8 cellular contexts compared by ENCODE assay signal in genomic region chr16:75462804-75463203, GRCh38. TPM values are rescaled to one million over a fixed set of nuclear protein-coding genes. Genes with fewer than 3 reads are reported as not detected.
A peak's percentile ranks its signal among the peaks of the same experiment; 100 is the strongest.
DNase-seq lines count a peak whose midpoint lies in the region; ATAC-seq, FAIRE-seq and TF ChIP-seq lines count a peak whose summit lies in the region.

No MANE protein-coding gene starts in this region.

- peak overlapping the region; percentile 74 for H3K4me2 ChIP-seq in HepG2 (ENCODE audit: low read depth, low read length)
- peak overlapping the region; percentile 75 for H3K4me2 ChIP-seq in OCI-LY1 (ENCODE audit: low read length)
- H3K4me2 ChIP-seq in fibroblast of lung (ENCODE audit: extremely low read depth, insufficient read depth, low read length) = peak overlapping the region; percentile 87

- TF ChIP-seq RAD21 in HepG2 (CRISPR knock-in tag; IDR thresholded peaks at IDR 0.05) = no peak

- TF ChIP-seq EP300 in HepG2 (IDR thresholded peaks at IDR 0.05; ENCODE audit: low read depth in 2 of 2, low read length in 2 of 2) (no peak), HepG2 (CRISPR knock-in tag; IDR thresholded peaks at IDR 0.05; ENCODE audit: borderline replicate concordance) (no peak)

- H3K27me3 ChIP-seq in HepG2 (ENCODE audit: control insufficient read depth in 1 of 2, insufficient read depth in 2 of 2, low read length in 2 of 2) = no peaks in the 10 kb centered on the region
- H3K27me3 ChIP-seq in right lobe of liver = no peaks in the 10 kb centered on the region
- H3K27me3 ChIP-seq in OCI-LY1 (ENCODE audit: insufficient read depth, low read length) = 0 out of 2 replicates have a peak, but pooled peaks cover 2% of the 10 kb centered on the region
- no peaks in the 10 kb centered on the region for H3K27me3 ChIP-seq in fibroblast of lung (ENCODE audit: control insufficient read depth, insufficient read depth, low read length)
- H3K27me3 ChIP-seq in adrenal gland = no peaks in the 10 kb centered on the region

- H3K4me3 ChIP-seq in HepG2 (replicated peaks in 1 of 3; ENCODE audit: insufficient read depth in 1 of 3, low read depth in 2 of 3, low read length in 3 of 3) = peak overlapping the region; percentile 86 to 91 (median 91)
- peak overlapping the region in 1 of 3 donors; percentile 97 for H3K4me3 ChIP-seq in right lobe of liver
- H3K4me3 ChIP-seq in OCI-LY1 (ENCODE audit: low read depth, low read length, poor library complexity, severe bottlenecking) = peak overlapping the region; percentile 85
- H3K4me3 ChIP-seq in fibroblast of lung (replicated peaks in 1 of 4; ENCODE audit: control extremely low read depth in 1 of 4, insufficient read depth in 1 of 4, low read depth in 3 of 4, low read length in 4 of 4) = peak overlapping the region in 2 of 4 experiments; percentile 54 to 82
- H3K4me3 ChIP-seq in adrenal gland = no peak overlapping the region

- in situ Hi-C loops in HepG2 (cut with HindIII; ENCODE audit: extremely low pct_ligation_motif_present, low pct_unique_long_range_greater_than_20kb) = no loop called here

- H3K9ac ChIP-seq in HepG2 (ENCODE audit: insufficient read depth, low read depth, low read length) (peak overlapping the region; percentile 92), OCI-LY1 (ENCODE audit: low read length) (peak overlapping the region; percentile 21; the same call in 1 of the 2 replicates), fibroblast of lung (ENCODE audit: insufficient read depth, low read length) (no peak overlapping the region)

- intact Hi-C loops in HepG2 (cut with micrococcal nuclease; ENCODE audit: unreplicated experiment) (loop anchor here (5.0 kb wide), 2 partner anchors 201 to 761 kb away; partner anchors contain the start of gene MLKL), right lobe of liver (cut with DNase I) (no loop called here), adrenal gland (cut with DNase I) (no loop called here)

- no TSS peak for BruUV-seq in HepG2 (replicated peaks; lab: Mats Ljungman, UMichigan)

- no peak overlapping the region for H2AFZ ChIP-seq in HepG2 (ENCODE audit: low read length)
- H2AFZ ChIP-seq in OCI-LY1 (ENCODE audit: low read length) = no peak overlapping the region
- no peak overlapping the region for H2AFZ ChIP-seq in fibroblast of lung (ENCODE audit: low read length)

- no peaks in the 10 kb centered on the region for H3F3A ChIP-seq in OCI-LY1 (ENCODE audit: insufficient read depth, low read length)

- CTCF ChIA-PET in HepG2 (lab: Yijun Ruan, JAX; ENCODE audit: low intra/inter-chr PET ratio, low total read pairs) = no interaction called here

- H3K36me3 ChIP-seq in HepG2 (replicated peaks in 1 of 2; ENCODE audit: control insufficient read depth in 1 of 2, insufficient read depth in 2 of 2, low read length in 2 of 2) (peaks cover 0 to 4% of the 10 kb centered on the region in 2 experiments; a peak in 3 of 5 replicates), right lobe of liver (no peaks in the 10 kb centered on the region), OCI-LY1 (ENCODE audit: insufficient read depth, low read length) (no peaks in the 10 kb centered on the region), fibroblast of lung (ENCODE audit: control insufficient read depth, insufficient read depth, low read length) (no peaks in the 10 kb centered on the region), adrenal gland (replicated peaks in 1 of 2) (no peaks in the 10 kb centered on the region)

- no peak for TF ChIP-seq POLR2A in HepG2 (IDR thresholded peaks at IDR 0.05; ENCODE audit: insufficient read depth in 1 of 2, low read depth in 2 of 2, low read length in 2 of 2)
- no peak for TF ChIP-seq POLR2A in right lobe of liver (IDR thresholded peaks at IDR 0.05)
- no peak for TF ChIP-seq POLR2A in adrenal gland (IDR thresholded peaks at IDR 0.05)

- FAIRE-seq in HepG2 (lab: Jason Lieb, UNC) = peak; percentile 32

- peaks cover 66% of the 10 kb centered on the region for H3K4me1 ChIP-seq in HepG2 (ENCODE audit: insufficient read depth, low read length)
- H3K4me1 ChIP-seq in right lobe of liver = peaks cover 0 to 7% (median 0%) of the 10 kb centered on the region in 4 donors
- H3K4me1 ChIP-seq in OCI-LY1 (ENCODE audit: insufficient read depth, low read length, severe bottlenecking) = peaks cover 16% of the 10 kb centered on the region
- H3K4me1 ChIP-seq in fibroblast of lung (ENCODE audit: control insufficient read depth, extremely low read depth, insufficient read depth, low read length) = no peaks in the 10 kb centered on the region
- peaks cover 6 to 19% of the 10 kb centered on the region in 2 donors for H3K4me1 ChIP-seq in adrenal gland (replicated peaks in 1 of 2)

- peaks cover 58% of the 10 kb centered on the region for H3K79me2 ChIP-seq in HepG2 (ENCODE audit: insufficient read depth, low read length)
- peaks cover 23% of the 10 kb centered on the region for H3K79me2 ChIP-seq in OCI-LY1 (ENCODE audit: insufficient read depth, low read length)
- H3K79me2 ChIP-seq in fibroblast of lung (ENCODE audit: control insufficient read depth, insufficient read depth, low read length) = peaks cover 41% of the 10 kb centered on the region

- H3K27ac ChIP-seq in HepG2 (ENCODE audit: extremely low read length, insufficient read depth, low read length) (no peak overlapping the region), right lobe of liver (no peak overlapping the region), OCI-LY1 (ENCODE audit: low read depth, low read length, poor library complexity, severe bottlenecking) (no peak overlapping the region), fibroblast of lung (ENCODE audit: insufficient read depth, low read length) (no peak overlapping the region), adrenal gland (peak overlapping the region in 1 of 5 donors; percentile 97)

- H4K20me1 ChIP-seq in HepG2 (ENCODE audit: insufficient read depth, low read length) = peaks cover 20% of the 10 kb centered on the region
- H4K20me1 ChIP-seq in OCI-LY1 (ENCODE audit: insufficient read depth, low read length) = no peaks in the 10 kb centered on the region
- H4K20me1 ChIP-seq in fibroblast of lung (ENCODE audit: control insufficient read depth, extremely low read depth, insufficient read depth, low read length) = no peaks in the 10 kb centered on the region

- POLR2A ChIA-PET in HepG2 (lab: Yijun Ruan, JAX) = no interaction called here

- H3K9me2 ChIP-seq in OCI-LY1 (ENCODE audit: low read depth, low read length) = no peaks in the 10 kb centered on the region

- no peaks in the 10 kb centered on the region for H3K9me3 ChIP-seq in HepG2 (ENCODE audit: low read length)
- no peaks in the 10 kb centered on the region for H3K9me3 ChIP-seq in right lobe of liver
- no peaks in the 10 kb centered on the region for H3K9me3 ChIP-seq in OCI-LY1 (ENCODE audit: low read length)
- H3K9me3 ChIP-seq in fibroblast of lung (ENCODE audit: control insufficient read depth, insufficient read depth, low read depth, low read length) = no peaks in the 10 kb centered on the region
- no peaks in the 10 kb centered on the region for H3K9me3 ChIP-seq in adrenal gland (replicated peaks in 1 of 3)

- DNase-seq in HepG2 (ENCODE audit: low spot score) (no peak), right lobe of liver (no peak), fibroblast of lung (ENCODE audit: low read depth in 2 of 2) (peak in 1 of 2 donors; percentile 12), adrenal gland (no peak), NCI-H2029 treated with DMSO at 0.1 percent for 48 hours (lab: John Stamatoyannopoulos, UW) (no peak)
- no peak for DNase-seq in stimulated activated CD4-positive, alpha-beta T cell treated with anti-CD3 and anti-CD28 coated beads, Interleukin-12 subunit alpha, Interleukin-12 subunit beta, amount 100 ng/mL, for 4 hours

- TF ChIP-seq CTCF in HepG2 (CRISPR knock-in tag; IDR thresholded peaks at IDR 0.05) (no peak), right lobe of liver (IDR thresholded peaks at IDR 0.05) (no peak), OCI-LY1 (IDR thresholded peaks at IDR 0.05; ENCODE audit: low read length) (no peak), fibroblast of lung (conservative IDR thresholded peaks at IDR 0.05 in 1 of 2, IDR thresholded peaks at IDR 0.05 in 1 of 2; ENCODE audit: low read depth in 1 of 2, low read length in 2 of 2) (no peak), adrenal gland (IDR thresholded peaks at IDR 0.05) (no peak)

- ATAC-seq in HepG2 = no peak
- ATAC-seq in right lobe of liver = no peak
- ATAC-seq in HG02840 (IDR thresholded peaks at IDR 0.05; ENCODE audit: low FRiP score, unreplicated experiment) = no peak

- WGBS in HepG2 (ENCODE audit: low lambda C conversion rate) = 25% methylated on average over 2 of the region's 2 CpGs
- 33% methylated on average over 2 of the region's 2 CpGs for WGBS in right lobe of liver (ENCODE audit: insufficient coverage, low coverage, low lambda C conversion rate, missing lambda C conversion rate)
- WGBS in adrenal gland, 4 donors = 27 to 38% (median 31%) methylated on average over 2 of the region's 2 CpGs

RNA-seq across cellular contexts. Expression of gene TMEM170A, which starts 1.7 kb away (rescaled TPM):
- total RNA-seq in HepG2 (2016; rRNA removed; fragmentation: Illumina TruSeq; extraction: Trizol) (39.7 and 44.7 TPM in 2 replicates), right lobe of liver (10 to 100 TPM in 5 of 6 experiments, 1 to 10 TPM in 1; 9.4 to 15.5 (median 12.8) TPM), fibroblast of lung (14.5 and 20.3 TPM in 2 replicates), adrenal gland (10 to 100 TPM; 19.2 to 39.9 (median 22.7) TPM)
- total RNA-seq in HepG2 (2016; cell fraction: cytosol; rRNA removed; fragmentation: Illumina TruSeq; extraction: Trizol; ENCODE audit: low read depth) = 13.2 and 13.9 TPM in 2 replicates
- 42.1 TPM in 2 replicates for total RNA-seq in HepG2 (2016; cell fraction: insoluble cytoplasmic fraction; rRNA removed; fragmentation: Illumina TruSeq; extraction: Trizol)
- 39.0 and 42.0 TPM in 2 replicates for total RNA-seq in HepG2 (2016; cell fraction: membrane; rRNA removed; fragmentation: Illumina TruSeq; extraction: Trizol)
- total RNA-seq in HepG2 (2016; cell fraction: nucleus; rRNA removed; fragmentation: Illumina TruSeq; extraction: Trizol) = 38.1 and 40.8 TPM in 2 replicates
- polyA plus RNA-seq in HepG2 (2011; rRNA removed) (30.0 and 35.7 TPM in 2 replicates), fibroblast of lung (10.3 and 12.3 TPM in 2 replicates), adrenal gland (10 to 100 TPM in 2 of 3 donors, 1 to 10 TPM in 1; 5.4 to 19.8 (median 10.1) TPM)
- 22.3 and 25.5 TPM in 2 replicates for polyA plus RNA-seq in HepG2 (2011; cell fraction: cytosol; rRNA removed)
- 15.4 and 19.7 TPM in 2 replicates for polyA plus RNA-seq in HepG2 (2011; cell fraction: nucleus; rRNA removed)
- 20.5 and 22.4 TPM in 2 replicates for polyA plus RNA-seq in HepG2 (2012)
- 14.7 and 20.5 TPM in 2 replicates for polyA plus RNA-seq in HepG2 (2016; cell fraction: cytosol; fragmentation: Illumina TruSeq; extraction: Trizol; ENCODE audit: low read depth)
- polyA plus RNA-seq in HepG2 (2016; cell fraction: insoluble cytoplasmic fraction; fragmentation: Illumina TruSeq; extraction: Trizol; ENCODE audit: low read depth) = 25.5 and 29.3 TPM in 2 replicates
- polyA plus RNA-seq in HepG2 (2016; cell fraction: membrane; fragmentation: Illumina TruSeq; extraction: Trizol; ENCODE audit: low read depth) = 22.1 and 26.6 TPM in 2 replicates
- 36.2 and 39.1 TPM in 2 replicates for polyA plus RNA-seq in HepG2 (2016; cell fraction: nucleus; fragmentation: Illumina TruSeq; extraction: Trizol; ENCODE audit: insufficient read depth, low read depth)
- polyA minus RNA-seq in HepG2 (2011; rRNA and poly(A)+ RNA removed; ENCODE audit: low replicate concordance) = 27.3 and 58.3 TPM in 2 replicates
- polyA minus RNA-seq in HepG2 (2011; cell fraction: cytosol; rRNA and poly(A)+ RNA removed) = 23.2 and 32.2 TPM in 2 replicates
- 27.4 and 43.9 TPM in 2 replicates for polyA minus RNA-seq in HepG2 (2011; cell fraction: nucleus; rRNA and poly(A)+ RNA removed)
- 5.7 and 6.2 TPM in 2 replicates for polyA plus RNA-seq in fibroblast of lung (2012)
- polyA minus RNA-seq in fibroblast of lung (ENCODE audit: low replicate concordance) = 4.0 and 4.7 TPM in 2 replicates

RNA-seq across cellular contexts. Expression of gene CFDP1, which starts 29.5 kb away (rescaled TPM):
- 153 and 198 TPM in 2 replicates for total RNA-seq in HepG2 (2016; rRNA removed; fragmentation: Illumina TruSeq; extraction: Trizol)
- total RNA-seq in HepG2 (2016; cell fraction: cytosol; rRNA removed; fragmentation: Illumina TruSeq; extraction: Trizol; ENCODE audit: low read depth) = 62.1 and 75.2 TPM in 2 replicates
- total RNA-seq in HepG2 (2016; cell fraction: insoluble cytoplasmic fraction; rRNA removed; fragmentation: Illumina TruSeq; extraction: Trizol) = 158 and 200 TPM in 2 replicates
- total RNA-seq in HepG2 (2016; cell fraction: membrane; rRNA removed; fragmentation: Illumina TruSeq; extraction: Trizol) = 94.4 and 95.7 TPM in 2 replicates
- total RNA-seq in HepG2 (2016; cell fraction: nucleus; rRNA removed; fragmentation: Illumina TruSeq; extraction: Trizol) = 114 and 122 TPM in 2 replicates
- 59.8 and 78.6 TPM in 2 replicates for polyA plus RNA-seq in HepG2 (2011; rRNA removed)
- polyA plus RNA-seq in HepG2 (2011; cell fraction: cytosol; rRNA removed) = 47.6 and 66.3 TPM in 2 replicates
- polyA plus RNA-seq in HepG2 (2011; cell fraction: nucleus; rRNA removed) = 20.8 and 33.7 TPM in 2 replicates
- 118 and 187 TPM in 2 replicates for polyA plus RNA-seq in HepG2 (2012)
- 54.9 and 57.9 TPM in 2 replicates for polyA plus RNA-seq in HepG2 (2016; cell fraction: cytosol; fragmentation: Illumina TruSeq; extraction: Trizol; ENCODE audit: low read depth)
- polyA plus RNA-seq in HepG2 (2016; cell fraction: insoluble cytoplasmic fraction; fragmentation: Illumina TruSeq; extraction: Trizol; ENCODE audit: low read depth) = 250 and 275 TPM in 2 replicates
- polyA plus RNA-seq in HepG2 (2016; cell fraction: membrane; fragmentation: Illumina TruSeq; extraction: Trizol; ENCODE audit: low read depth) = 82.6 and 88.7 TPM in 2 replicates
- 118 and 119 TPM in 2 replicates for polyA plus RNA-seq in HepG2 (2016; cell fraction: nucleus; fragmentation: Illumina TruSeq; extraction: Trizol; ENCODE audit: insufficient read depth, low read depth)
- polyA minus RNA-seq in HepG2 (2011; rRNA and poly(A)+ RNA removed; ENCODE audit: low replicate concordance) = 11.4 and 17.2 TPM in 2 replicates
- polyA minus RNA-seq in HepG2 (2011; cell fraction: cytosol; rRNA and poly(A)+ RNA removed) = 30.3 and 32.7 TPM in 2 replicates
- 95.4 and 106 TPM in 2 replicates for polyA minus RNA-seq in HepG2 (2011; cell fraction: nucleus; rRNA and poly(A)+ RNA removed)
- 10 to 100 TPM; 23.9 to 43.3 (median 36.0) TPM for total RNA-seq in right lobe of liver
- 47.9 and 59.8 TPM in 2 replicates for total RNA-seq in fibroblast of lung
- 69.6 and 80.0 TPM in 2 replicates for polyA plus RNA-seq in fibroblast of lung
- polyA plus RNA-seq in fibroblast of lung (2012) = 71.6 and 79.4 TPM in 2 replicates
- 10.1 and 14.2 TPM in 2 replicates for polyA minus RNA-seq in fibroblast of lung (ENCODE audit: low replicate concordance)
- total RNA-seq in adrenal gland = 10 to 100 TPM; 40.6 to 95.0 (median 51.3) TPM
- 100 to 1,000 TPM in 1 of 3 donors, 10 to 100 TPM in 2; 61.0 to 121 (median 83.4) TPM for polyA plus RNA-seq in adrenal gland

RNA-seq across cellular contexts. Expression of gene CHST6, which starts 32.4 kb away (rescaled TPM):
- total RNA-seq in HepG2 (2016; rRNA removed; fragmentation: Illumina TruSeq; extraction: Trizol) (0.32 and 0.91 TPM in 2 replicates), right lobe of liver (under 1 TPM in 1 of 6 experiments, not detected in 5; 0.02 TPM), fibroblast of lung (0.17 and 0.26 TPM in 2 replicates), adrenal gland (10 to 100 TPM in 7 of 8 donors, 1 to 10 TPM in 1; 6.6 to 65.8 (median 36.9) TPM)
- total RNA-seq in HepG2 (2016; cell fraction: cytosol; rRNA removed; fragmentation: Illumina TruSeq; extraction: Trizol; ENCODE audit: low read depth) = 0.09 and 0.20 TPM in 2 replicates
- 0.61 and 1.1 TPM in 2 replicates for total RNA-seq in HepG2 (2016; cell fraction: insoluble cytoplasmic fraction; rRNA removed; fragmentation: Illumina TruSeq; extraction: Trizol)
- total RNA-seq in HepG2 (2016; cell fraction: membrane; rRNA removed; fragmentation: Illumina TruSeq; extraction: Trizol) = 0.28 and 0.38 TPM in 2 replicates
- total RNA-seq in HepG2 (2016; cell fraction: nucleus; rRNA removed; fragmentation: Illumina TruSeq; extraction: Trizol) = 0.71 and 1.1 TPM in 2 replicates
- polyA plus RNA-seq in HepG2 (2011; rRNA removed) (0.18 and 0.25 TPM in 2 replicates), fibroblast of lung (0.02 and 0.16 TPM in 2 replicates), adrenal gland (1 to 10 TPM; 3.1 to 6.7 (median 3.1) TPM)
- 0.10 and 0.28 TPM in 2 replicates for polyA plus RNA-seq in HepG2 (2011; cell fraction: cytosol; rRNA removed)
- polyA plus RNA-seq in HepG2 (2011; cell fraction: nucleus; rRNA removed) = 0.83 and 1.0 TPM in 2 replicates
- polyA plus RNA-seq in HepG2 (2012) = 0.11 and 0.16 TPM in 2 replicates
- polyA plus RNA-seq in HepG2 (2016; cell fraction: cytosol; fragmentation: Illumina TruSeq; extraction: Trizol; ENCODE audit: low read depth) = 0.14 and 0.16 TPM in 2 replicates
- 0.24 and 0.36 TPM in 2 replicates for polyA plus RNA-seq in HepG2 (2016; cell fraction: insoluble cytoplasmic fraction; fragmentation: Illumina TruSeq; extraction: Trizol; ENCODE audit: low read depth)
- polyA plus RNA-seq in HepG2 (2016; cell fraction: membrane; fragmentation: Illumina TruSeq; extraction: Trizol; ENCODE audit: low read depth) = 0.13 and 0.16 TPM in 2 replicates
- 1.00 and 1.2 TPM in 2 replicates for polyA plus RNA-seq in HepG2 (2016; cell fraction: nucleus; fragmentation: Illumina TruSeq; extraction: Trizol; ENCODE audit: insufficient read depth, low read depth)
- polyA minus RNA-seq in HepG2 (2011; rRNA and poly(A)+ RNA removed; ENCODE audit: low replicate concordance) = 0.58 and 2.4 TPM in 2 replicates
- polyA minus RNA-seq in HepG2 (2011; cell fraction: cytosol; rRNA and poly(A)+ RNA removed) = 0.40 and 0.62 TPM in 2 replicates
- polyA minus RNA-seq in HepG2 (2011; cell fraction: nucleus; rRNA and poly(A)+ RNA removed) = 0.13 and 0.50 TPM in 2 replicates
- polyA plus RNA-seq in fibroblast of lung (2012) = 0.02 and 0.15 TPM in 2 replicates
- 0.11 TPM in 1 of 2 replicates, not detected in the other for polyA minus RNA-seq in fibroblast of lung (ENCODE audit: low replicate concordance)

Comparison
In these comparisons a context has a peak if more than half of its experiments do, and no peak if none do; other contexts are left out.
1. H3K4me3 ChIP-seq: peak in HepG2 (3 of 3) and OCI-LY1 (single experiment); none in adrenal gland (0 of 4).
2. Peak in every context shown above with its lines, with median percentiles within 50 percentile points of each other: H3K4me2 ChIP-seq.